ENCODE assay signal across 8 cellular contexts in the genomic region with DNA sequence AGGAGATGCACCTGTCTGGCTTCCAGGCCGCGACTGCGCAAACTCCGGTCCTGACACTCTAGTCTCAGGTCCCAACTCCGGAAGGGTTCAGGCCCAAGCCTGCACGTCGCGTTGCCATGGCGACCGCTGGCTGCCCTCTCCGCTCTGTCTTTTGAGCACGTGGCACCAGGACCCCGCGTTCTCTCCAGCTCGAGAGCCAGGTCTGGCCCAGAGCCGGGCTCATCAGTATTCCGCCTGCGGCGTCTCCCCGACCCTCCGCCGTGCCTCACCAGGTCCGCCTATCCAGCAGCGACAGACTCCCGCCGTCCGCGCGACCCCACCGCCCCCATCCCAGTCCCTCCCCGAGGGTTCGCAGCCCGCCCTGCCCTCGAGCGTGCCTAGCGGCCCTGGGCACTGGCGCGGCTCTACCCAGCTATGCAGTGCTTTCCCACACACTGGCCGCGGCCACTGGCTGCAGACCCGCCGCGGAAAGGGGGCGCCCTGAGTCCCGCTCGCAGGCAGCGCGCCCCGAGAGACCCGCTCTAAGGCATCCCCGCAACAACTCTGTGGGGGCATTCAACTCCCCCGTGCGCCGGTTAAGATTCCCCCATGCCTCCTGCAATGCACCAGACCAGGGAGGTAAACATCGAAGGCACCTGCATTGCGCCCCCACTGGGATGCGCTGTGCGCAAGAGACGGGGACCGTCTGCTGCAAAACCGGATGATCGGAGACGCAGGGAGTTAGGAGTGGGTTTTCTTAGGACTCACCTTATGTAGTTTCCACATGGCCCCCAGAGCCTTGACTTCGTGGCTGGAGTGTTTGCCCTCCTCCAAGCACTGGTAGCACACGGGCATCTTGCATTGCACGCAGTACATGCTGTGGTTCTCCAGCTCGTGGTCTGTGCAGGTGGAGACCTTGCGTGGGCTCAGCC. TPM values are rescaled to one million over a fixed set of nuclear protein-coding genes. Genes with fewer than 3 reads are reported as not detected.
DNase-seq lines count a peak whose midpoint lies in the region; ATAC-seq and TF ChIP-seq lines count a peak whose summit lies in the region.

No MANE protein-coding gene starts in this region.

- H3K4me1 ChIP-seq in OCI-LY3 (ENCODE audit: low read length) (peaks cover 14% of the 10 kb centered on the region), iPS-15b (ENCODE audit: control insufficient read depth, insufficient read depth, low read length) (no peaks in the 10 kb centered on the region), skeletal muscle satellite cell (ENCODE audit: control insufficient read depth, insufficient read depth, low read length) (peaks cover 21% of the 10 kb centered on the region)

- peak; percentile 15 for TF ChIP-seq CTCF in HL-60 (IDR thresholded peaks at IDR 0.05; ENCODE audit: insufficient read depth, low read length)
- TF ChIP-seq CTCF in OCI-LY3 (IDR thresholded peaks at IDR 0.05; ENCODE audit: low read depth, low read length), result peak; percentile 28

- peak overlapping the region; percentile 85 for H3K4me3 ChIP-seq in HL-60 (replicated peaks; ENCODE audit: insufficient read depth, low read length)
- H3K4me3 ChIP-seq in OCI-LY3 (ENCODE audit: low read length), result peak overlapping the region; percentile 80
- H3K4me3 ChIP-seq in iPS-15b (ENCODE audit: low read depth, low read length), result peak overlapping the region; percentile 77
- H3K4me3 ChIP-seq in skeletal muscle satellite cell (ENCODE audit: low read length), result peak overlapping the region; percentile 71

- peaks cover 30% of the 10 kb centered on the region for H3K27me3 ChIP-seq in HL-60 (ENCODE audit: insufficient read depth, poor library complexity, severe bottlenecking)
- peaks cover 9% of the 10 kb centered on the region; the same call in 1 of the 2 replicates for H3K27me3 ChIP-seq in OCI-LY3 (ENCODE audit: low read depth, low read length)
- H3K27me3 ChIP-seq in iPS-15b (ENCODE audit: control insufficient read depth, insufficient read depth, low read length), result peaks cover 54% of the 10 kb centered on the region
- H3K27me3 ChIP-seq in skeletal muscle satellite cell (ENCODE audit: control insufficient read depth, insufficient read depth, low read length), result peaks cover 42% of the 10 kb centered on the region

- H3K36me3 ChIP-seq in OCI-LY3 (replicated peaks; ENCODE audit: low read depth, low read length) (no peaks in the 10 kb centered on the region), iPS-15b (ENCODE audit: control insufficient read depth, insufficient read depth, low read length) (no peaks in the 10 kb centered on the region), skeletal muscle satellite cell (ENCODE audit: insufficient read depth, low read length) (no peaks in the 10 kb centered on the region)

- H3K36me3 Mint-ChIP-seq in activated naive CD8-positive, alpha-beta T cell treated with anti-CD3 and anti-CD28 coated beads, Interleukin-2, amount 50 U/mL, for 24 hours (ENCODE audit: low read depth), result no peaks in the 10 kb centered on the region

- peak overlapping the region; percentile 82 for H3K4me3 Mint-ChIP-seq in activated naive CD8-positive, alpha-beta T cell treated with anti-CD3 and anti-CD28 coated beads, Interleukin-2, amount 50 U/mL, for 24 hours

- H3K27me3 Mint-ChIP-seq in activated naive CD8-positive, alpha-beta T cell treated with anti-CD3 and anti-CD28 coated beads, Interleukin-2, amount 50 U/mL, for 24 hours, result peaks cover 31% of the 10 kb centered on the region

- peak; percentile 33 for ATAC-seq in activated naive CD8-positive, alpha-beta T cell treated with anti-CD3 and anti-CD28 coated beads, Interleukin-2, amount 50 U/mL, for 24 hours
- no peak for ATAC-seq in GM18861 (IDR thresholded peaks at IDR 0.05; ENCODE audit: unreplicated experiment)
- no peak for ATAC-seq in GM18517 (IDR thresholded peaks at IDR 0.05; ENCODE audit: unreplicated experiment)

- H3K4me1 Mint-ChIP-seq in activated naive CD8-positive, alpha-beta T cell treated with anti-CD3 and anti-CD28 coated beads, Interleukin-2, amount 50 U/mL, for 24 hours, result peaks cover 20% of the 10 kb centered on the region

- peak; percentile 84 for DNase-seq in Ammon's horn (ENCODE audit: low spot score)
- DNase-seq in HL-60 (ENCODE audit: low read depth in 1 of 2, low spot score in 1 of 2), result no peak
- peak; percentile 58 for DNase-seq in activated naive CD8-positive, alpha-beta T cell treated with anti-CD3 and anti-CD28 coated beads, Interleukin-2, amount 50 U/mL, for 24 hours

- H3K27ac Mint-ChIP-seq in activated naive CD8-positive, alpha-beta T cell treated with anti-CD3 and anti-CD28 coated beads, Interleukin-2, amount 50 U/mL, for 24 hours, result no peak overlapping the region

- H3K27ac ChIP-seq in HL-60 (replicated peaks) (no peak overlapping the region), OCI-LY3 (ENCODE audit: low read length) (no peak overlapping the region)

- H2AFZ ChIP-seq in OCI-LY3 (ENCODE audit: low read depth, low read length), result peak overlapping the region; percentile 72

- H3K9me3 Mint-ChIP-seq in activated naive CD8-positive, alpha-beta T cell treated with anti-CD3 and anti-CD28 coated beads, Interleukin-2, amount 50 U/mL, for 24 hours, result no peaks in the 10 kb centered on the region

- H3K4me2 ChIP-seq in OCI-LY3 (ENCODE audit: low read length) (peak overlapping the region; percentile 88), skeletal muscle satellite cell (ENCODE audit: low read length) (peak overlapping the region; percentile 86)

- no peaks in the 10 kb centered on the region for H3K79me2 ChIP-seq in OCI-LY3 (ENCODE audit: low read length)

- no peak overlapping the region for H3K9ac ChIP-seq in OCI-LY3 (ENCODE audit: low read length)
- no peak overlapping the region for H3K9ac ChIP-seq in iPS-15b (ENCODE audit: low read depth, low read length)
- no peak overlapping the region for H3K9ac ChIP-seq in skeletal muscle satellite cell (ENCODE audit: low read depth, low read length)

- H3K9me3 ChIP-seq in OCI-LY3 (ENCODE audit: insufficient read depth, low read length) (no peaks in the 10 kb centered on the region), iPS-15b (ENCODE audit: control insufficient read depth, insufficient read depth, low read length) (no peaks in the 10 kb centered on the region), skeletal muscle satellite cell (replicated peaks; ENCODE audit: low read length) (no peaks in the 10 kb centered on the region)

- H4K20me1 ChIP-seq in OCI-LY3 (ENCODE audit: insufficient read depth, low read length), result no peaks in the 10 kb centered on the region

RNA-seq across cellular contexts. Expression of gene TRIM9, which starts 1.3 kb away (rescaled TPM):
- 2.2 and 2.5 TPM in 2 replicates for total RNA-seq in skeletal muscle satellite cell (2012; rRNA removed)

Comparison
In these comparisons a context has a peak if more than half of its experiments do, and no peak if none do; other contexts are left out.
1. DNase-seq: peak in Ammon's horn (single experiment) and activated naive CD8-positive, alpha-beta T cell treated with anti-CD3 and anti-CD28 coated beads, Interleukin-2, amount 50 U/mL, for 24 hours (single experiment); none in HL-60 (0 of 2).
2. Peak in every context shown above with its lines, with median percentiles within 50 percentile points of each other: H3K4me3 ChIP-seq.